8 cellular contexts compared by ENCODE assay signal in genomic region chr6:5866547-5867051, GRCh38.
DNase-seq lines count a peak whose midpoint lies in the region; ATAC-seq and TF ChIP-seq lines count a peak whose summit lies in the region.

No MANE protein-coding gene starts in this region.

- no peak overlapping the region for H3K4ac ChIP-seq in IMR-90 (ENCODE audit: low read depth, low read length)

- H3K18ac ChIP-seq in IMR-90 (ENCODE audit: low read depth, low read length), result no peak overlapping the region

- H2AK9ac ChIP-seq in IMR-90 (replicated peaks; ENCODE audit: low read depth, low read length, poor library complexity), result no peak overlapping the region

- peak overlapping the region; percentile 91 for H3K27ac Mint-ChIP-seq in T-helper 1 cell treated with Interleukin-12 subunit alpha and Interleukin-12 subunit beta and Interleukin-4 antibody, amounts not matched to agents 30 μg/mL and 1 μg/mL, for 36 hours
- H3K27ac Mint-ChIP-seq in stimulated activated naive CD8-positive, alpha-beta T cell treated with anti-CD3 and anti-CD28 coated beads, Interleukin-15, amount 100 ng/mL, for 72 hours, result peak overlapping the region; percentile 49 to 84

- peaks cover 3% of the 10 kb centered on the region for H3K27me3 Mint-ChIP-seq in T-helper 1 cell treated with Interleukin-12 subunit alpha and Interleukin-12 subunit beta and Interleukin-4 antibody, amounts not matched to agents 30 μg/mL and 1 μg/mL, for 36 hours (ENCODE audit: low read depth)
- H3K27me3 Mint-ChIP-seq in stimulated activated naive CD8-positive, alpha-beta T cell treated with anti-CD3 and anti-CD28 coated beads, Interleukin-15, amount 100 ng/mL, for 72 hours, result no peaks in the 10 kb centered on the region

- H2AK5ac ChIP-seq in IMR-90 (ENCODE audit: low read depth, low read length), result no peak overlapping the region

- H3K4me1 ChIP-seq in IMR-90 (ENCODE audit: control insufficient read depth, insufficient read depth, low read length), result no peaks in the 10 kb centered on the region
- no peaks in the 10 kb centered on the region for H3K4me1 ChIP-seq in gastroesophageal sphincter

- no peaks in the 10 kb centered on the region for H3K79me1 ChIP-seq in IMR-90 (ENCODE audit: low read depth in 1 of 2, low read length in 2 of 2)

- peaks cover 43% of the 10 kb centered on the region for H3K4me1 Mint-ChIP-seq in T-helper 1 cell treated with Interleukin-12 subunit alpha and Interleukin-12 subunit beta and Interleukin-4 antibody, amounts not matched to agents 30 μg/mL and 1 μg/mL, for 36 hours (ENCODE audit: low read depth)
- peaks cover 40% of the 10 kb centered on the region for H3K4me1 Mint-ChIP-seq in stimulated activated naive CD8-positive, alpha-beta T cell treated with anti-CD3 and anti-CD28 coated beads, Interleukin-15, amount 100 ng/mL, for 72 hours

- no peaks in the 10 kb centered on the region for H3K36me3 ChIP-seq in IMR-90 (ENCODE audit: control insufficient read depth, insufficient read depth, low read length)
- no peaks in the 10 kb centered on the region for H3K36me3 ChIP-seq in gastroesophageal sphincter

- H4K20me1 ChIP-seq in IMR-90 (ENCODE audit: insufficient read depth, low read length), result no peaks in the 10 kb centered on the region

- DNase-seq in AG08396 (ENCODE audit: low spot score) (peak; percentile 24), IMR-90 (peak; percentile 41)
- no peak for DNase-seq in stimulated activated naive CD8-positive, alpha-beta T cell treated with anti-CD3 and anti-CD28 coated beads, Interleukin-15, amount 100 ng/mL, for 72 hours
- DNase-seq in activated CD4-positive, CD25-positive, alpha-beta regulatory T cell treated with anti-CD3 and anti-CD28 coated beads, Interleukin-2, amount 50 U/mL, for 72 hours, result no peak

- H3K27ac ChIP-seq in IMR-90 (ENCODE audit: insufficient read depth, low read length), result no peak overlapping the region
- peak overlapping the region in 3 of 4 donors; percentile 1 to 13 (median 3) for H3K27ac ChIP-seq in gastroesophageal sphincter

- no peak overlapping the region for H3K14ac ChIP-seq in IMR-90 (replicated peaks; ENCODE audit: low read depth, low read length)

- H2BK5ac ChIP-seq in IMR-90 (ENCODE audit: low read depth, low read length, poor library complexity, severe bottlenecking), result no peak overlapping the region

- in situ Hi-C loops in IMR-90 (cut with MboI; ENCODE audit: low sequenced_read_pairs), result no loop called here

- no peak overlapping the region for H2BK15ac ChIP-seq in IMR-90 (ENCODE audit: low read depth, low read length)

- H3K9me3 Mint-ChIP-seq in T-helper 1 cell treated with Interleukin-12 subunit alpha and Interleukin-12 subunit beta and Interleukin-4 antibody, amounts not matched to agents 30 μg/mL and 1 μg/mL, for 36 hours, result peaks cover 12% of the 10 kb centered on the region
- peaks cover 7 to 25% of the 10 kb centered on the region in 2 donors for H3K9me3 Mint-ChIP-seq in stimulated activated naive CD8-positive, alpha-beta T cell treated with anti-CD3 and anti-CD28 coated beads, Interleukin-15, amount 100 ng/mL, for 72 hours

- no peak overlapping the region for H2BK20ac ChIP-seq in IMR-90 (ENCODE audit: low read depth, low read length)

- H3K9ac ChIP-seq in IMR-90 (ENCODE audit: low read depth, low read length), result no peak overlapping the region

- no peak overlapping the region for H3K56ac ChIP-seq in IMR-90 (ENCODE audit: extremely low read depth, insufficient read depth, low read length)

- H2BK120ac ChIP-seq in IMR-90 (ENCODE audit: low read depth, low read length), result no peak overlapping the region

- H3K27me3 ChIP-seq in IMR-90 (ENCODE audit: control insufficient read depth, insufficient read depth, low read length) (no peaks in the 10 kb centered on the region), gastroesophageal sphincter (no peaks in the 10 kb centered on the region)

- H3K23ac ChIP-seq in IMR-90 (ENCODE audit: low read depth, low read length), result no peak overlapping the region

- no peak overlapping the region for H2AFZ ChIP-seq in IMR-90 (replicated peaks; ENCODE audit: low read length, poor library complexity)

- peak; percentile 87 for ATAC-seq in IMR-90 (ENCODE audit: low read depth)
- ATAC-seq in gastroesophageal sphincter, result no peak
- peak; percentile 53 for ATAC-seq in stimulated activated naive CD8-positive, alpha-beta T cell treated with anti-CD3 and anti-CD28 coated beads, Interleukin-15, amount 100 ng/mL, for 72 hours
- no peak for ATAC-seq in GM18858 (IDR thresholded peaks at IDR 0.05; ENCODE audit: unreplicated experiment)
- no peak for ATAC-seq in HG03378 (IDR thresholded peaks at IDR 0.05; ENCODE audit: unreplicated experiment)

- H3K4me2 ChIP-seq in IMR-90 (ENCODE audit: low read depth, low read length), result peak overlapping the region; percentile 51

- H4K8ac ChIP-seq in IMR-90 (ENCODE audit: low read depth in 2 of 2, low read length in 2 of 2), result no peak overlapping the region

- H4K91ac ChIP-seq in IMR-90 (ENCODE audit: insufficient read depth, low read depth, low read length), result no peak overlapping the region

- peaks cover 9% of the 10 kb centered on the region for H3K36me3 Mint-ChIP-seq in T-helper 1 cell treated with Interleukin-12 subunit alpha and Interleukin-12 subunit beta and Interleukin-4 antibody, amounts not matched to agents 30 μg/mL and 1 μg/mL, for 36 hours (ENCODE audit: low read depth)

- H3K9me1 ChIP-seq in IMR-90 (ENCODE audit: insufficient read depth, low read length), result no peaks in the 10 kb centered on the region

- H4K5ac ChIP-seq in IMR-90 (ENCODE audit: low read depth, low read length), result no peak overlapping the region

- peaks cover 6% of the 10 kb centered on the region for H3K9me3 ChIP-seq in IMR-90 (ENCODE audit: control insufficient read depth, insufficient read depth, low read length)
- H3K9me3 ChIP-seq in gastroesophageal sphincter, result peaks cover 0 to 16% (median 0%) of the 10 kb centered on the region in 3 donors

- TF ChIP-seq EP300 in gastroesophageal sphincter (IDR thresholded peaks at IDR 0.05), result no peak

- BruUV-seq in IMR-90 (replicated peaks; lab: Mats Ljungman, UMichigan), result no TSS peak

- WGBS in IMR-90 (ENCODE audit: extremely low coverage in 2 of 2, insufficient read length in 1 of 2), 2 experiments, result no CpG with 5 or more reads among the region's 4 CpGs
- 15 to 37% methylated on average over 4 of the region's 4 CpGs for WGBS in gastroesophageal sphincter (ENCODE audit: low coverage in 1 of 2), 2 donors

- no peak for TF ChIP-seq RAD21 in IMR-90 (IDR thresholded peaks at IDR 0.05; ENCODE audit: low read length)

- TF ChIP-seq CTCF in IMR-90 (conservative IDR thresholded peaks at IDR 0.05; ENCODE audit: low read depth, low read length) (no peak), gastroesophageal sphincter (IDR thresholded peaks at IDR 0.05) (no peak)

- intact Hi-C loops in IMR-90 (cut with micrococcal nuclease), result no loop called here

- CTCF ChIA-PET in IMR-90 (lab: Yijun Ruan, JAX), result interaction anchor here (0.6 kb wide), 1 partner anchor 9 kb away, joined by 4 read pairs; no protein-coding TSS in a partner anchor

- peak overlapping the region; percentile 80 for H3K4me3 Mint-ChIP-seq in T-helper 1 cell treated with Interleukin-12 subunit alpha and Interleukin-12 subunit beta and Interleukin-4 antibody, amounts not matched to agents 30 μg/mL and 1 μg/mL, for 36 hours
- H3K4me3 Mint-ChIP-seq in stimulated activated naive CD8-positive, alpha-beta T cell treated with anti-CD3 and anti-CD28 coated beads, Interleukin-15, amount 100 ng/mL, for 72 hours, result peak overlapping the region; percentile 66 to 73

- dilution Hi-C loops in IMR-90 (cut with HindIII; ENCODE audit: low sequenced_read_pairs, unreplicated experiment), result no loop called here

- TF ChIP-seq POLR2A in IMR-90 (IDR thresholded peaks at IDR 0.05; ENCODE audit: low read depth, low read length), result no peak
- no peak for TF ChIP-seq POLR2A in gastroesophageal sphincter (IDR thresholded peaks at IDR 0.05)

- POLR2A ChIA-PET in IMR-90 (lab: Charles Lee; ENCODE audit: unreplicated experiment), result no interaction called here

- H3K4me3 ChIP-seq in IMR-90 (ENCODE audit: insufficient read depth, low read depth, low read length), result 0 out of 2 replicates have a peak overlapping the region, but pooled peaks have one; percentile 14
- peak overlapping the region in 1 of 2 donors; percentile 24 for H3K4me3 ChIP-seq in gastroesophageal sphincter

TF ChIP-seq in IMR-90, 13 proteins besides CTCF, POLR2A, EP300 and RAD21:
- TF ChIP-seq RFX5 (IDR thresholded peaks at IDR 0.05; ENCODE audit: low read depth, low read length), result no peak
- no peak for TF ChIP-seq MXI1 (IDR thresholded peaks at IDR 0.05; ENCODE audit: borderline replicate concordance, low read depth, low read length)
- TF ChIP-seq RCOR1 (IDR thresholded peaks at IDR 0.05; ENCODE audit: insufficient replicate concordance, low read length), result no peak
- TF ChIP-seq MAZ (IDR thresholded peaks at IDR 0.05; ENCODE audit: borderline replicate concordance, low read depth, low read length), result no peak
- TF ChIP-seq, protein P1, sequence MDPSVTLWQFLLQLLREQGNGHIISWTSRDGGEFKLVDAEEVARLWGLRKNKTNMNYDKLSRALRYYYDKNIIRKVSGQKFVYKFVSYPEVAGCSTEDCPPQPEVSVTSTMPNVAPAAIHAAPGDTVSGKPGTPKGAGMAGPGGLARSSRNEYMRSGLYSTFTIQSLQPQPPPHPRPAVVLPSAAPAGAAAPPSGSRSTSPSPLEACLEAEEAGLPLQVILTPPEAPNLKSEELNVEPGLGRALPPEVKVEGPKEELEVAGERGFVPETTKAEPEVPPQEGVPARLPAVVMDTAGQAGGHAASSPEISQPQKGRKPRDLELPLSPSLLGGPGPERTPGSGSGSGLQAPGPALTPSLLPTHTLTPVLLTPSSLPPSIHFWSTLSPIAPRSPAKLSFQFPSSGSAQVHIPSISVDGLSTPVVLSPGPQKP (IDR thresholded peaks at IDR 0.05; ENCODE audit: borderline replicate concordance, low read depth, low read length), result no peak
- TF ChIP-seq FOS (IDR thresholded peaks at IDR 0.05; ENCODE audit: low read depth, low read length), result no peak
- TF ChIP-seq MAFK (IDR thresholded peaks at IDR 0.05; ENCODE audit: low read depth, low read length), result no peak
- no peak for TF ChIP-seq BHLHE40 (IDR thresholded peaks at IDR 0.05; ENCODE audit: low read depth, low read length)
- no peak for TF ChIP-seq CEBPB (IDR thresholded peaks at IDR 0.05; ENCODE audit: low read depth, low read length)
- TF ChIP-seq NFE2L2 (IDR thresholded peaks at IDR 0.05; ENCODE audit: low read depth, low read length), result no peak
- no peak for TF ChIP-seq CHD1 (IDR thresholded peaks at IDR 0.05; ENCODE audit: low read depth, low read length)
- no peak for TF ChIP-seq SMC3 (IDR thresholded peaks at IDR 0.05; ENCODE audit: low read depth, low read length)
- TF ChIP-seq, protein P2, sequence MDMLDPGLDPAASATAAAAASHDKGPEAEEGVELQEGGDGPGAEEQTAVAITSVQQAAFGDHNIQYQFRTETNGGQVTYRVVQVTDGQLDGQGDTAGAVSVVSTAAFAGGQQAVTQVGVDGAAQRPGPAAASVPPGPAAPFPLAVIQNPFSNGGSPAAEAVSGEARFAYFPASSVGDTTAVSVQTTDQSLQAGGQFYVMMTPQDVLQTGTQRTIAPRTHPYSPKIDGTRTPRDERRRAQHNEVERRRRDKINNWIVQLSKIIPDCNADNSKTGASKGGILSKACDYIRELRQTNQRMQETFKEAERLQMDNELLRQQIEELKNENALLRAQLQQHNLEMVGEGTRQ (IDR thresholded peaks at IDR 0.05; ENCODE audit: low read depth, low read length), result no peak

Comparison
In these comparisons a context has a peak if more than half of its experiments do, and no peak if none do; other contexts are left out.
1. DNase-seq: peak in AG08396 (single experiment) and IMR-90 (single experiment); none in stimulated activated naive CD8-positive, alpha-beta T cell treated with anti-CD3 and anti-CD28 coated beads, Interleukin-15, amount 100 ng/mL, for 72 hours (0 of 2) and activated CD4-positive, CD25-positive, alpha-beta regulatory T cell treated with anti-CD3 and anti-CD28 coated beads, Interleukin-2, amount 50 U/mL, for 72 hours (single experiment).
2. ATAC-seq: peak in IMR-90 (single experiment) and stimulated activated naive CD8-positive, alpha-beta T cell treated with anti-CD3 and anti-CD28 coated beads, Interleukin-15, amount 100 ng/mL, for 72 hours (single experiment); none in gastroesophageal sphincter (single experiment), GM18858 (single experiment) and HG03378 (single experiment).